ENCODE assay signal across 9 cellular contexts in genomic region chr17:40415390-40415789, GRCh38. TPM values are rescaled to one million over a fixed set of nuclear protein-coding genes. Genes with fewer than 3 reads are reported as not detected.
DNase-seq lines count a peak whose midpoint lies in the region; ATAC-seq, FAIRE-seq and TF ChIP-seq lines count a peak whose summit lies in the region.
"Had no signal": no experiment of that assay in that cellular context is flagged by ENCODE, and none has a peak within 500 bp of the region (broad histone marks: within the 10 kb centered on the region; RNA-seq: fewer than 3 reads in every experiment).

No MANE protein-coding gene starts in this region.

- no peak overlapping the region for H4K8ac ChIP-seq in H9 (replicated peaks; ENCODE audit: insufficient read length, low read depth, low read length)

- no peaks in the 10 kb centered on the region for H3K79me1 ChIP-seq in H9 (ENCODE audit: insufficient read depth, low read depth, low read length, poor library complexity, severe bottlenecking)

- H3K4ac ChIP-seq in H9 (ENCODE audit: low read depth, low read length), result no peak overlapping the region

- H2AK5ac ChIP-seq in H9 (ENCODE audit: insufficient read length, low read length), result no peak overlapping the region

- no peak overlapping the region for H3K4me3 ChIP-seq in CD4-positive, alpha-beta memory T cell (ENCODE audit: low read length in 2 of 2)
- peak overlapping the region; percentile 9 for H3K4me3 ChIP-seq in epithelial cell of proximal tubule (ENCODE audit: low read depth, low read length)

- TF ChIP-seq CTCF in H9 (conservative IDR thresholded peaks at IDR 0.05) (peak; percentile 69), epithelial cell of proximal tubule (conservative IDR thresholded peaks at IDR 0.05; ENCODE audit: low read depth, low read length) (peak; percentile 64), progenitor cell of endocrine pancreas (IDR thresholded peaks at IDR 0.05; ENCODE audit: unreplicated experiment) (peak; percentile 67)

- WGBS in H9 (ENCODE audit: extremely low coverage, insufficient read length, low lambda C conversion rate), result no CpG with 5 or more reads among the region's 3 CpGs

- no peak overlapping the region for H4K5ac ChIP-seq in H9 (ENCODE audit: insufficient read length, low read depth, low read length)

- POLR2A ChIA-PET in CD4-positive, alpha-beta memory T cell (lab: Charles Lee; ENCODE audit: partially characterized antibody), result interaction anchor here (0.8 to 3.6 kb wide), 3 partner anchors 11 to 144 kb away, joined by 4 to 23 read pairs (median 21); no protein-coding TSS in a partner anchor

- H3T11ph ChIP-seq in H9 (ENCODE audit: low read length), result no peak overlapping the region

- H2BK5ac ChIP-seq in H9 (ENCODE audit: insufficient read length, low read length), result no peak overlapping the region

- intact Hi-C loops in CD4-positive, alpha-beta memory T cell (cut with micrococcal nuclease), result loop anchor here (1.0 to 10.0 kb wide), 5 partner anchors 16 to 211 kb away; partner anchors contain the start of gene CDC6

- no peak overlapping the region for H3K56ac ChIP-seq in H9 (ENCODE audit: insufficient read length, low read depth, low read length)

- no peak overlapping the region for H3K27ac ChIP-seq in CD4-positive, alpha-beta memory T cell (ENCODE audit: low read depth, low read length)
- no peak overlapping the region for H3K27ac ChIP-seq in H9 (ENCODE audit: insufficient read length, low read depth, low read length)

- no peaks in the 10 kb centered on the region for H3K9me3 Mint-ChIP-seq in CD4-positive, alpha-beta memory T cell
- H3K9me3 Mint-ChIP-seq in H9 (peaks cover 0 to 2% of the 10 kb centered on the region in 2 experiments; a peak in 1 of 5 replicates), progenitor cell of endocrine pancreas (ENCODE audit: low read depth) (no peaks in the 10 kb centered on the region)

- peaks cover 0 to 4% of the 10 kb centered on the region in 2 donors for H3K36me3 Mint-ChIP-seq in CD4-positive, alpha-beta memory T cell
- H3K36me3 Mint-ChIP-seq in H9 (ENCODE audit: insufficient read depth in 1 of 3, low read depth in 3 of 3) (peaks cover 47 to 55% (median 49%) of the 10 kb centered on the region in 3 experiments), progenitor cell of endocrine pancreas (ENCODE audit: insufficient read depth) (peaks cover 3% of the 10 kb centered on the region)

- CTCF ChIA-PET in CD4-positive, alpha-beta memory T cell (lab: Charles Lee; ENCODE audit: partially characterized antibody), result interaction anchor here (0.7 to 8.5 kb wide), 23 partner anchors 8 to 144 kb away, joined by 3 to 72 read pairs (median 5); partner anchors contain the start of gene IGFBP4

- H3K27me3 ChIP-seq in CD4-positive, alpha-beta memory T cell (ENCODE audit: insufficient read depth, low read length), result no peaks in the 10 kb centered on the region
- no peaks in the 10 kb centered on the region for H3K27me3 ChIP-seq in H9 (ENCODE audit: insufficient read depth, low read length)

- H2BK120ac ChIP-seq in H9 (ENCODE audit: low read depth, low read length, poor library complexity, severe bottlenecking), result no peak overlapping the region

- H3K9ac ChIP-seq in H9 (ENCODE audit: extremely low read depth, insufficient read length, low read length), result no peak overlapping the region

- H3K27ac Mint-ChIP-seq in CD4-positive, alpha-beta memory T cell, result peak overlapping the region in 2 of 7 donors; percentile 29 to 75
- H3K27ac Mint-ChIP-seq in H9 (no peak overlapping the region), progenitor cell of endocrine pancreas (peak overlapping the region; percentile 77)

- H2AFZ ChIP-seq in H9 (ENCODE audit: low read length), result no peak overlapping the region

- peaks cover 16 to 38% (median 28%) of the 10 kb centered on the region in 4 donors for H3K4me1 Mint-ChIP-seq in CD4-positive, alpha-beta memory T cell
- H3K4me1 Mint-ChIP-seq in H9 (peaks cover 41 to 51% of the 10 kb centered on the region in 2 experiments), progenitor cell of endocrine pancreas (ENCODE audit: low read depth) (peaks cover 12% of the 10 kb centered on the region)

- no peaks in the 10 kb centered on the region for H3K36me3 ChIP-seq in CD4-positive, alpha-beta memory T cell (ENCODE audit: insufficient read depth, low read length)

- peaks cover 5% of the 10 kb centered on the region; the same call in 1 of the 2 replicates for H3K79me2 ChIP-seq in H9 (ENCODE audit: insufficient read depth, low read length)

- peaks cover 37% of the 10 kb centered on the region for H3K4me1 ChIP-seq in CD4-positive, alpha-beta memory T cell (ENCODE audit: insufficient read depth, low read length)
- no peaks in the 10 kb centered on the region for H3K4me1 ChIP-seq in H9 (ENCODE audit: insufficient read depth, low read length)

- no peaks in the 10 kb centered on the region for H4K20me1 ChIP-seq in H9 (ENCODE audit: control insufficient read depth, insufficient read depth, insufficient read length)

- H3K14ac ChIP-seq in H9 (ENCODE audit: insufficient read depth, low read length), result no peak overlapping the region

- H3K9me3 ChIP-seq in CD4-positive, alpha-beta memory T cell (ENCODE audit: control insufficient read depth in 1 of 2, low read length in 2 of 2), result no peaks in the 10 kb centered on the region
- no peaks in the 10 kb centered on the region for H3K9me3 ChIP-seq in H9 (ENCODE audit: control insufficient read depth, low read depth, low read length)

- ATAC-seq in HG03460 (IDR thresholded peaks at IDR 0.05; ENCODE audit: unreplicated experiment), result no peak

- peaks cover 9% of the 10 kb centered on the region for H3K23me2 ChIP-seq in H9 (ENCODE audit: insufficient read length, low read depth, low read length, poor library complexity, severe bottlenecking)

- H4K91ac ChIP-seq in H9 (ENCODE audit: insufficient read length, low read depth, low read length), result no peak overlapping the region

- H2BK20ac ChIP-seq in H9 (ENCODE audit: low read depth, low read length, poor library complexity, severe bottlenecking), result no peak overlapping the region

- H3K18ac ChIP-seq in H9 (ENCODE audit: insufficient read length, low read depth, low read length), result no peak overlapping the region

- H3K4me3 Mint-ChIP-seq in CD4-positive, alpha-beta memory T cell, result peak overlapping the region in 2 of 8 donors; percentile 61 to 69
- peak overlapping the region; percentile 4 to 60; a peak in 1 of 5 replicates for H3K4me3 Mint-ChIP-seq in H9
- peak overlapping the region; percentile 53 for H3K4me3 Mint-ChIP-seq in progenitor cell of endocrine pancreas (ENCODE audit: low read depth)

- H2BK15ac ChIP-seq in H9 (ENCODE audit: low read depth, low read length), result no peak overlapping the region

- H3K4me2 ChIP-seq in H9 (ENCODE audit: insufficient read depth, insufficient read length, low read length), result no peak overlapping the region

- peak; percentile 47 for FAIRE-seq in RCC 7860 (lab: Jason Lieb, UNC)
- FAIRE-seq: TTC549 had no signal

- peak in 4 of 5 donors; percentile 52 to 59 (median 56) for DNase-seq in CD4-positive, alpha-beta memory T cell
- DNase-seq in H9, result no peak
- no peak for DNase-seq in RCC 7860 (ENCODE audit: low spot score)
- DNase-seq in epithelial cell of proximal tubule (ENCODE audit: low read depth), result no peak
- no peak for DNase-seq in progenitor cell of endocrine pancreas (ENCODE audit: low spot score, unreplicated experiment)
- DNase-seq in NCI-H1048 (lab: John Stamatoyannopoulos, UW), result no peak
- no peak for DNase-seq in cerebellar nuclear complex (lab: John Stamatoyannopoulos, UW)

- H2BK12ac ChIP-seq in H9 (ENCODE audit: insufficient read length, low read depth, low read length), result no peak overlapping the region

- H3K27me3 Mint-ChIP-seq in CD4-positive, alpha-beta memory T cell, result no peaks in the 10 kb centered on the region
- H3K27me3 Mint-ChIP-seq in H9 (ENCODE audit: low read depth) (no peaks in the 10 kb centered on the region), progenitor cell of endocrine pancreas (no peaks in the 10 kb centered on the region)

- H3K23ac ChIP-seq in H9 (ENCODE audit: insufficient read length, low read depth, low read length), result no peak overlapping the region

RNA-seq across cellular contexts. Expression of gene TOP2A, which starts 2.3 kb away (rescaled TPM):
- total RNA-seq in CD4-positive, alpha-beta memory T cell, result 1 to 10 TPM in 1 of 2 experiments, under 1 TPM in 1; 0.47 to 1.1 TPM
- under 1 TPM; 0.10 to 0.14 TPM for polyA plus RNA-seq in CD4-positive, alpha-beta memory T cell
- total RNA-seq in H9 (2021) (230 TPM in 2 replicates), epithelial cell of proximal tubule (198 and 206 TPM in 2 replicates), progenitor cell of endocrine pancreas (111 and 114 TPM in 2 replicates)

RNA-seq across cellular contexts. Expression of gene IGFBP4, which starts 27.9 kb away (rescaled TPM):
- 1 to 10 TPM; 5.3 to 5.8 TPM for total RNA-seq in CD4-positive, alpha-beta memory T cell
- 1 to 10 TPM; 3.3 to 6.1 TPM for polyA plus RNA-seq in CD4-positive, alpha-beta memory T cell
- total RNA-seq in H9 (2021) (49.9 and 51.1 TPM in 2 replicates), epithelial cell of proximal tubule (57.6 and 67.7 TPM in 2 replicates), progenitor cell of endocrine pancreas (3.6 and 4.3 TPM in 2 replicates)

RNA-seq across cellular contexts. Expression of gene GJD3, which starts 50.9 kb away (rescaled TPM):
- not detected for total RNA-seq in CD4-positive, alpha-beta memory T cell
- polyA plus RNA-seq in CD4-positive, alpha-beta memory T cell, result not detected
- total RNA-seq in H9 (2021) (not detected in 2 replicates), epithelial cell of proximal tubule (0.58 TPM in 1 of 2 replicates, not detected in the other), progenitor cell of endocrine pancreas (not detected in 2 replicates)

Comparison
In these comparisons a context has a peak if more than half of its experiments do, and no peak if none do; other contexts are left out.
1. DNase-seq: peak in CD4-positive, alpha-beta memory T cell (4 of 5); none in H9 (single experiment), RCC 7860 (single experiment), epithelial cell of proximal tubule (single experiment), progenitor cell of endocrine pancreas (single experiment), NCI-H1048 (single experiment) and cerebellar nuclear complex (0 of 2).
2. RNA of gene TOP2A, which starts 2.3 kb away (total RNA-seq): 230 TPM in H9, 198 to 206 TPM in epithelial cell of proximal tubule and 111 to 114 TPM in progenitor cell of endocrine pancreas; 0.47 to 1.1 TPM in CD4-positive, alpha-beta memory T cell; every median in the first group is over 10 times any median in the second.
3. Peak in every context shown above with its lines, with median percentiles within 50 percentile points of each other: CTCF ChIP-seq.